ENCODE assay signal across 8 cellular contexts in genomic region chr15:89333011-89333860, GRCh38. TPM values are rescaled to one million over a fixed set of nuclear protein-coding genes. Genes with fewer than 3 reads are reported as not detected.
A peak's percentile ranks its signal among the peaks of the same experiment; 100 is the strongest.
DNase-seq lines count a peak whose midpoint lies in the region; ATAC-seq and TF ChIP-seq lines count a peak whose summit lies in the region.

No MANE protein-coding gene starts in this region.

- no peaks in the 10 kb centered on the region for H3K9me2 ChIP-seq in GM23248 (ENCODE audit: insufficient read depth)
- H3K9me2 ChIP-seq in SU-DHL-6 (replicated peaks; ENCODE audit: insufficient read depth, low read length): no peaks in the 10 kb centered on the region

- intact Hi-C loops in gastrocnemius medialis (cut with DNase I; ENCODE audit: low total_unique reads): loop anchor here (5.0 to 10.0 kb wide), 3 partner anchors 426 to 1662 kb away; partner anchors contain the start of genes AEN and PRC1

- H2AFZ ChIP-seq in GM23248: no peak overlapping the region
- H2AFZ ChIP-seq in SU-DHL-6 (ENCODE audit: low read depth, low read length, severe bottlenecking): no peak overlapping the region

- in situ Hi-C loops in GM23248 (cut with MboI): no loop called here
- in situ Hi-C loops in gastrocnemius medialis (cut with MboI; ENCODE audit: low sequenced_read_pairs in 4 of 4): no loop called here

- H3K27me3 ChIP-seq in GM23248 (replicated peaks; ENCODE audit: insufficient read depth) (no peaks in the 10 kb centered on the region), SU-DHL-6 (ENCODE audit: low read length) (no peaks in the 10 kb centered on the region), gastrocnemius medialis (no peaks in the 10 kb centered on the region)

- peak overlapping the region; percentile 96 for H3K9ac ChIP-seq in GM23248
- H3K9ac ChIP-seq in SU-DHL-6 (ENCODE audit: low read length): peak overlapping the region; percentile 86

- ATAC-seq in gastrocnemius medialis (no peak), HG03378 (IDR thresholded peaks at IDR 0.05; ENCODE audit: unreplicated experiment) (no peak), GM18873 (IDR thresholded peaks at IDR 0.05; ENCODE audit: low FRiP score, unreplicated experiment) (no peak)

- H3K4me3 ChIP-seq in GM23248 (peak overlapping the region; percentile 97), SU-DHL-6 (ENCODE audit: insufficient read depth, low read length, poor library complexity, severe bottlenecking) (peak overlapping the region; percentile 95), foreskin fibroblast (ENCODE audit: low read depth in 1 of 2, low read length in 2 of 2) (peak overlapping the region; percentile 91 to 94), gastrocnemius medialis (peak overlapping the region; percentile 76 to 96 (median 90))

- H3K4me2 ChIP-seq in GM23248 (ENCODE audit: unreplicated experiment) (peak overlapping the region; percentile 94), SU-DHL-6 (ENCODE audit: low read depth, low read length, poor library complexity, severe bottlenecking) (peak overlapping the region; percentile 95)

- no peak for TF ChIP-seq CTCF in SU-DHL-6 (IDR thresholded peaks at IDR 0.05; ENCODE audit: insufficient read depth, low read length, poor library complexity, severe bottlenecking)
- no peak for TF ChIP-seq CTCF in foreskin fibroblast (IDR thresholded peaks at IDR 0.05; ENCODE audit: low read depth, low read length)
- TF ChIP-seq CTCF in gastrocnemius medialis (IDR thresholded peaks at IDR 0.05 in 4 of 5, conservative IDR thresholded peaks at IDR 0.05 in 1 of 5): no peak

- H3K4me1 ChIP-seq in GM23248 (ENCODE audit: insufficient read depth) (peaks cover 47% of the 10 kb centered on the region), gastrocnemius medialis (peaks cover 22 to 47% of the 10 kb centered on the region in 2 donors)

- H4K20me1 ChIP-seq in GM23248 (ENCODE audit: insufficient read depth) (peaks cover 17% of the 10 kb centered on the region), SU-DHL-6 (ENCODE audit: low read depth, low read length) (peaks cover 8% of the 10 kb centered on the region)

- H3K79me2 ChIP-seq in GM23248 (ENCODE audit: insufficient read depth): peaks cover 60% of the 10 kb centered on the region
- H3K79me2 ChIP-seq in SU-DHL-6 (ENCODE audit: insufficient read depth, low read length): peaks cover 38% of the 10 kb centered on the region

- WGBS in GM23248 (ENCODE audit: low coverage in 1 of 2, low lambda C conversion rate in 2 of 2, missing lambda C conversion rate in 2 of 2), 2 experiments: 87 to 89% methylated on average over 47 to 57 of the region's 57 CpGs

- H3F3A ChIP-seq in GM23248 (ENCODE audit: insufficient read depth) (peaks cover 12% of the 10 kb centered on the region; the same call in 1 of the 2 replicates), SU-DHL-6 (ENCODE audit: insufficient read depth) (peaks cover 14% of the 10 kb centered on the region)

- no peak for TF ChIP-seq POLR2A in gastrocnemius medialis (IDR thresholded peaks at IDR 0.05)

- H3K27ac ChIP-seq in GM23248: peak overlapping the region; percentile 90
- H3K27ac ChIP-seq in SU-DHL-6 (ENCODE audit: low read depth, low read length): no peak overlapping the region
- peak overlapping the region in 3 of 4 donors; percentile 86 to 98 (median 96) for H3K27ac ChIP-seq in gastrocnemius medialis

- DNase-seq in GM23248 (no peak), foreskin fibroblast (no peak), gastrocnemius medialis (no peak), AG08396 (ENCODE audit: low spot score) (no peak), CD1c-positive myeloid dendritic cell (ENCODE audit: extremely low spot score) (no peak)

- peaks cover 31% of the 10 kb centered on the region for H3K36me3 ChIP-seq in GM23248 (ENCODE audit: low read depth)
- H3K36me3 ChIP-seq in SU-DHL-6 (ENCODE audit: low read length): peaks cover 16% of the 10 kb centered on the region
- peaks cover 0 to 52% of the 10 kb centered on the region in 2 donors for H3K36me3 ChIP-seq in gastrocnemius medialis

- H3K9me3 ChIP-seq in GM23248 (ENCODE audit: low read depth): no peaks in the 10 kb centered on the region
- no peaks in the 10 kb centered on the region for H3K9me3 ChIP-seq in SU-DHL-6 (ENCODE audit: insufficient read depth, low read length)
- H3K9me3 ChIP-seq in gastrocnemius medialis: no peaks in the 10 kb centered on the region

RNA-seq across cellular contexts. Expression of gene POLG, which starts 1.4 kb away (rescaled TPM):
- total RNA-seq in GM23248 (2014; rRNA removed; shearing (Covaris generic)): 57.7 and 66.7 TPM in 2 replicates
- polyA plus RNA-seq in GM23248 (2016; fragmentation: Nextera tagmentation; extraction: Ambion mirVana): 16.0 and 18.7 TPM in 2 replicates
- total RNA-seq in gastrocnemius medialis: 10 to 100 TPM; 50.9 to 81.9 (median 61.4) TPM
